14 cellular contexts compared by ENCODE assay signal in genomic region chr22:40332319-40332781, GRCh38. TPM values are rescaled to one million over a fixed set of nuclear protein-coding genes. Genes with fewer than 3 reads are reported as not detected.
A peak's percentile ranks its signal among the peaks of the same experiment; 100 is the strongest.
DNase-seq lines count a peak whose midpoint lies in the region; ATAC-seq and TF ChIP-seq lines count a peak whose summit lies in the region.
"Had no signal": no experiment of that assay in that cellular context is flagged by ENCODE, and none has a peak within 500 bp of the region (broad histone marks: within the 10 kb centered on the region; RNA-seq: fewer than 3 reads in every experiment).

No MANE protein-coding gene starts in this region.

- H3K4me3 ChIP-seq in CD8-positive, alpha-beta T cell (ENCODE audit: low read depth, low read length): no peak overlapping the region
- H3K4me3 ChIP-seq in SK-N-MC: no peak overlapping the region
- H3K4me3 ChIP-seq in mesenchymal stem cell (ENCODE audit: insufficient read depth in 1 of 2, low read depth in 1 of 2, low read length in 2 of 2): no peak overlapping the region
- H3K4me3 ChIP-seq: thyroid gland had no signal

- no peak overlapping the region for H2BK15ac ChIP-seq in mesenchymal stem cell (ENCODE audit: low read depth, poor library complexity, severe bottlenecking)

- H3K9me3 Mint-ChIP-seq in CD8-positive, alpha-beta T cell: no peaks in the 10 kb centered on the region
- H3K9me3 Mint-ChIP-seq: IgD-negative memory B cell had no signal

- H3K36me3 ChIP-seq in CD8-positive, alpha-beta T cell (ENCODE audit: insufficient read depth, low read length): no peaks in the 10 kb centered on the region
- H3K36me3 ChIP-seq in SK-N-MC (ENCODE audit: insufficient read depth, low read length) (no peaks in the 10 kb centered on the region), mesenchymal stem cell (ENCODE audit: control insufficient read depth in 1 of 2, insufficient read depth in 2 of 2, low read depth in 1 of 2, low read length in 2 of 2) (peaks cover 15 to 49% of the 10 kb centered on the region in 2 experiments)

- no peaks in the 10 kb centered on the region for H3K9me3 ChIP-seq in CD8-positive, alpha-beta T cell (ENCODE audit: low read length)
- no peaks in the 10 kb centered on the region for H3K9me3 ChIP-seq in SK-N-MC (ENCODE audit: low read depth, low read length)
- no peaks in the 10 kb centered on the region for H3K9me3 ChIP-seq in mesenchymal stem cell (ENCODE audit: control insufficient read depth, low read length)
- H3K9me3 ChIP-seq: neutrophil, thyroid gland had no signal

- peaks cover 90% of the 10 kb centered on the region for H3K4me1 ChIP-seq in CD8-positive, alpha-beta T cell (ENCODE audit: insufficient read depth, low read length)
- H3K4me1 ChIP-seq in mesenchymal stem cell (ENCODE audit: control insufficient read depth, insufficient read depth, low read depth, low read length): peaks cover 5% of the 10 kb centered on the region

- H3K27ac Mint-ChIP-seq in CD8-positive, alpha-beta T cell: peak overlapping the region; percentile 92

- no peak overlapping the region for H3K9ac ChIP-seq in SK-N-MC (ENCODE audit: insufficient read length)
- H3K9ac ChIP-seq in mesenchymal stem cell (ENCODE audit: low read length): no peak overlapping the region

- H3K36me3 Mint-ChIP-seq in CD8-positive, alpha-beta T cell: peaks cover 32% of the 10 kb centered on the region
- H3K36me3 Mint-ChIP-seq: IgD-negative memory B cell had no signal

- DNase-seq in CD8-positive, alpha-beta T cell: peak in 2 of 7 experiments; percentile 34 to 62
- DNase-seq in SK-N-MC (ENCODE audit: low read depth, low spot score) (no peak), mesenchymal stem cell (peak; percentile 64), T-helper 9 cell (no peak), HPDE6-E6E7 (ENCODE audit: extremely low spot score) (no peak), UCSD-AML1 (lab: John Stamatoyannopoulos, UW; ENCODE audit: unreplicated experiment) (no peak), NCI-H187 (lab: John Stamatoyannopoulos, UW) (no peak)
- peak; percentile 26 for DNase-seq in central memory CD4-positive, alpha-beta T cell
- DNase-seq: activated CD4-positive, CD25-positive, alpha-beta regulatory T cell treated with anti-CD3 and anti-CD28 coated beads, Interleukin-2, amount 50 U/mL, for 72 hours; stimulated activated CD4-positive, alpha-beta T cell treated with anti-CD3 and anti-CD28 coated beads, Interleukin-2, amount 100 ng/mL, for 48 hours; thyroid gland had no signal

- H3K27me3 Mint-ChIP-seq in CD8-positive, alpha-beta T cell (ENCODE audit: low read depth): no peaks in the 10 kb centered on the region
- H3K27me3 Mint-ChIP-seq: IgD-negative memory B cell had no signal

- intact Hi-C loops in CD8-positive, alpha-beta T cell (cut with DNase I, micrococcal nuclease): loop anchor here in 1 of 2 experiments (5.0 kb wide), 1 partner anchor 40 kb away; no protein-coding TSS in a partner anchor

- H2BK120ac ChIP-seq in mesenchymal stem cell (ENCODE audit: low read depth, low read length): no peak overlapping the region

- peaks cover 4% of the 10 kb centered on the region for H3K79me1 ChIP-seq in mesenchymal stem cell (replicated peaks; ENCODE audit: low read length, poor library complexity, severe bottlenecking)

- no peak overlapping the region for H3K14ac ChIP-seq in mesenchymal stem cell (ENCODE audit: low read length in 2 of 2)

- no peak overlapping the region for H2AFZ ChIP-seq in mesenchymal stem cell (ENCODE audit: low read depth, low read length)

- no peak overlapping the region for H4K91ac ChIP-seq in mesenchymal stem cell (ENCODE audit: low read length)

- no peak for TF ChIP-seq CTCF in CD8-positive, alpha-beta T cell (IDR thresholded peaks at IDR 0.05)

- H3K27ac ChIP-seq in CD8-positive, alpha-beta T cell (ENCODE audit: low read depth, low read length): peak overlapping the region; percentile 6
- H3K27ac ChIP-seq in SK-N-MC (peak overlapping the region; percentile 33; the same call in 1 of the 2 replicates), mesenchymal stem cell (ENCODE audit: low read length, poor library complexity, severe bottlenecking) (no peak overlapping the region)
- H3K27ac ChIP-seq: C4-2B, neutrophil, thyroid gland had no signal

- H3K4ac ChIP-seq in mesenchymal stem cell (ENCODE audit: low read depth in 1 of 2, low read length in 2 of 2): no peak overlapping the region

- POLR2A ChIA-PET in CD8-positive, alpha-beta T cell (lab: Charles Lee): interaction anchor here (2.2 kb wide), 1 partner anchor 13 kb away, joined by 8 read pairs; no protein-coding TSS in a partner anchor

- no peak overlapping the region for H2BK5ac ChIP-seq in mesenchymal stem cell (ENCODE audit: low read depth, low read length, poor library complexity, severe bottlenecking)

- H3K23ac ChIP-seq in mesenchymal stem cell (ENCODE audit: low read length in 2 of 2): no peak overlapping the region

- H2AK5ac ChIP-seq in mesenchymal stem cell (ENCODE audit: low read length, severe bottlenecking): no peak overlapping the region

- H2BK12ac ChIP-seq in mesenchymal stem cell (ENCODE audit: low read length in 2 of 2): no peak overlapping the region

- no peak overlapping the region for H3K4me2 ChIP-seq in mesenchymal stem cell (ENCODE audit: low read length, poor library complexity, severe bottlenecking)

- no peak overlapping the region for H3K18ac ChIP-seq in mesenchymal stem cell (ENCODE audit: low read depth in 1 of 2, low read length in 2 of 2)

- no peaks in the 10 kb centered on the region for H3K27me3 ChIP-seq in CD8-positive, alpha-beta T cell (ENCODE audit: insufficient read depth, low read length)
- H3K27me3 ChIP-seq in mesenchymal stem cell (ENCODE audit: control insufficient read depth in 1 of 2, insufficient read depth in 1 of 2, low read length in 2 of 2): no peaks in the 10 kb centered on the region
- H3K27me3 ChIP-seq: neutrophil, thyroid gland had no signal

- no peak overlapping the region for H4K8ac ChIP-seq in mesenchymal stem cell (ENCODE audit: low read length)

- H3K4me3 Mint-ChIP-seq in CD8-positive, alpha-beta T cell: peak overlapping the region; percentile 52

- ATAC-seq in CD8-positive, alpha-beta T cell: peak; percentile 72

- CTCF ChIA-PET in CD8-positive, alpha-beta T cell (lab: Charles Lee): no interaction called here

- H3K4me1 Mint-ChIP-seq in CD8-positive, alpha-beta T cell (ENCODE audit: low read depth): peaks cover 95% of the 10 kb centered on the region

- 57% methylated on average over 9 of the region's 9 CpGs for WGBS in mesenchymal stem cell

RNA-seq across cellular contexts. Expression of gene ADSL, which starts 13.9 kb away (rescaled TPM):
- total RNA-seq in CD8-positive, alpha-beta T cell: 10 to 100 TPM; 61.8 to 68.7 TPM
- 69.3 TPM for polyA plus RNA-seq in mesenchymal stem cell (2013, experiment 1 of 2)
- polyA plus RNA-seq in mesenchymal stem cell (2013, experiment 2 of 2): 69.1 TPM

RNA-seq across cellular contexts. Expression of gene SGSM3, which starts 38.0 kb away (rescaled TPM):
- 10 to 100 TPM; 74.0 to 80.1 TPM for total RNA-seq in CD8-positive, alpha-beta T cell
- polyA plus RNA-seq in mesenchymal stem cell (2013, experiment 1 of 2): 38.5 TPM
- 36.6 TPM for polyA plus RNA-seq in mesenchymal stem cell (2013, experiment 2 of 2)

Comparison
In these comparisons a context has a peak if more than half of its experiments do, and no peak if none do; other contexts are left out.
1. DNase-seq: peak in central memory CD4-positive, alpha-beta T cell (single experiment) and mesenchymal stem cell (single experiment); none in SK-N-MC (single experiment), T-helper 9 cell (single experiment), HPDE6-E6E7 (single experiment), UCSD-AML1 (single experiment) and NCI-H187 (0 of 2).